In the genomic region with DNA sequence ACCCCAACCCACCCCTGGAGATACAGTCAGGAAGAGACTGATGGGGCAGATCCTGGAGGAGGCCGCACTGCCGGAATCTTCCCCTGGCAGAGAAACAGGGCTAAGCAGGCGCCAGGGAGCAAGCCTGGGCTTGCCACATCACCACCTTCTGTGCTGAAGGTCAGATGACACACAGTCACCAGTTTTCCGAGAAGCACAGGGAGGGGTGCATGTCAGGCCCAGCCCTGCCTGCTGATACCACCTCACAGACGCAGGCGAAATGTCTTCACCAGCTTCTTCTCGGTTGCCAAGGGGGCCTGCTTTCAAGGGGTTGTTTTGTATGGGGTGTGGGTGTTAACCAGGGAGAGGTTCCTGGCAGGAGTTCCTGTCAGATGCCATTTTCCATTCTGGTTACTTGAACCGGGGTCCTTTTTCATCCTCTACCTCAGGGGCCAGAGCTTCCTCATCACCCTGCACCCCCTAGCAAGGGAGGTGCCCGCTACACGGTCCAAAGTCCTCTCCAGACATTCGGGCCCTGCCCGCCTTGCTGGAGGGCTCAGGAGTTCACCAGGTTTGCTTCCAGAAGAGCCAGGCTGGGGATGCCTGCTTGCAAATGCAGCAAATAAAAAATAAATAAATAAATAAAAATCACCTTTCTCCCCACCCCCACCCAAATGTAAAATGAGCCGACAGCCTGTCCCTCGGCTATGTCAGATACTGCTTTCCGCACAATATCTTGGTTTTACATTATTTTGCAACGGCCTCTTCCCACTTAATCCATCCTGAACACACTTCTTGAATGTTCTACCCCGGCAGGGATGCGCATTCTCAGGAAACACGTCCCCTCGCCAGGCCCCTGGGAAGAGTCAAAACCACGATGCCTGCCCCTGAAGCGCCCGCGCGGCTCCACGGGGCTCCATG, we compare ENCODE assay signal across 8 cellular contexts. TPM values are rescaled to one million over a fixed set of nuclear protein-coding genes. Genes with fewer than 3 reads are reported as not detected.
A peak's percentile ranks its signal among the peaks of the same experiment; 100 is the strongest.
DNase-seq lines count a peak whose midpoint lies in the region; ATAC-seq and TF ChIP-seq lines count a peak whose summit lies in the region.

No MANE protein-coding gene starts in this region.

- intact Hi-C loops in activated T-helper 2 cell treated with anti-CD3 and anti-CD28 coated beads, Interferon-gamma antibody, Interleukin-2, Interleukin-4, amounts not matched to agents 10 μg/mL and 5 μg/mL and 100 μg/mL, durations not matched to agents 14 hours and 24 hours and 36 hours (cut with micrococcal nuclease), result loop anchor here (1.0 to 2.0 kb wide), 3 partner anchors 39 to 153 kb away; partner anchors contain the start of gene SLC25A45

- DNase-seq in DMS 273 treated with DMSO at 0.1 percent for 48 hours (lab: John Stamatoyannopoulos, UW) (peak; percentile 90), KG1 (lab: John Stamatoyannopoulos, UW) (peak; percentile 86), RWPE1 (ENCODE audit: low spot score) (peak; percentile 87), fibroblast of mammary gland (ENCODE audit: low read depth) (peak; percentile 100)
- DNase-seq in activated T-helper 2 cell treated with anti-CD3 and anti-CD28 coated beads, Interferon-gamma antibody, Interleukin-2, Interleukin-4, amounts not matched to agents 10 μg/mL and 5 μg/mL and 100 μg/mL, durations not matched to agents 14 hours and 24 hours and 36 hours (ENCODE audit: low spot score), result peak; percentile 88
- peak; percentile 96 for DNase-seq in natural killer cell treated with Interleukin-12 subunit alpha and Interleukin-12 subunit beta and Interleukin-15 and Interleukin-18, amount 100 ng/mL, for 72 hours (ENCODE audit: low spot score)
- peak; percentile 75 to 89 (median 84) for DNase-seq in stimulated activated naive CD4-positive, alpha-beta T cell (lab: John Stamatoyannopoulos, UW)

- no peaks in the 10 kb centered on the region for H3K27me3 Mint-ChIP-seq in activated T-helper 2 cell treated with anti-CD3 and anti-CD28 coated beads, Interferon-gamma antibody, Interleukin-2, Interleukin-4, amounts not matched to agents 10 μg/mL and 5 μg/mL and 100 μg/mL, durations not matched to agents 14 hours and 24 hours and 36 hours (ENCODE audit: low read depth)
- H3K27me3 Mint-ChIP-seq in natural killer cell treated with Interleukin-12 subunit alpha and Interleukin-12 subunit beta and Interleukin-15 and Interleukin-18, amount 100 ng/mL, for 72 hours, result no peaks in the 10 kb centered on the region

- H3K27ac ChIP-seq in RWPE1, result peak overlapping the region; percentile 100

- H3K27ac Mint-ChIP-seq in activated T-helper 2 cell treated with anti-CD3 and anti-CD28 coated beads, Interferon-gamma antibody, Interleukin-2, Interleukin-4, amounts not matched to agents 10 μg/mL and 5 μg/mL and 100 μg/mL, durations not matched to agents 14 hours and 24 hours and 36 hours, result peak overlapping the region; percentile 98
- H3K27ac Mint-ChIP-seq in natural killer cell treated with Interleukin-12 subunit alpha and Interleukin-12 subunit beta and Interleukin-15 and Interleukin-18, amount 100 ng/mL, for 72 hours, result peak overlapping the region; percentile 99 to 100

- CTCF ChIA-PET in RWPE1 (lab: Yijun Ruan, JAX), result no interaction called here

- H3K4me1 Mint-ChIP-seq in activated T-helper 2 cell treated with anti-CD3 and anti-CD28 coated beads, Interferon-gamma antibody, Interleukin-2, Interleukin-4, amounts not matched to agents 10 μg/mL and 5 μg/mL and 100 μg/mL, durations not matched to agents 14 hours and 24 hours and 36 hours (ENCODE audit: low read depth), result peaks cover 35% of the 10 kb centered on the region
- peaks cover 78 to 83% of the 10 kb centered on the region in 2 donors for H3K4me1 Mint-ChIP-seq in natural killer cell treated with Interleukin-12 subunit alpha and Interleukin-12 subunit beta and Interleukin-15 and Interleukin-18, amount 100 ng/mL, for 72 hours (ENCODE audit: low read depth in 2 of 2)

- TF ChIP-seq CTCF in RWPE1 (conservative IDR thresholded peaks at IDR 0.05; ENCODE audit: low read depth) (no peak), fibroblast of mammary gland (conservative IDR thresholded peaks at IDR 0.05; ENCODE audit: control insufficient read depth, insufficient read depth, low read depth, low read length) (no peak)

- peak; percentile 56 to 68 for ATAC-seq in natural killer cell treated with Interleukin-12 subunit alpha and Interleukin-12 subunit beta and Interleukin-15 and Interleukin-18, amount 100 ng/mL, for 72 hours
- ATAC-seq in GM19467 (IDR thresholded peaks at IDR 0.05; ENCODE audit: unreplicated experiment), result no peak

- H3K36me3 Mint-ChIP-seq in activated T-helper 2 cell treated with anti-CD3 and anti-CD28 coated beads, Interferon-gamma antibody, Interleukin-2, Interleukin-4, amounts not matched to agents 10 μg/mL and 5 μg/mL and 100 μg/mL, durations not matched to agents 14 hours and 24 hours and 36 hours (ENCODE audit: low read depth), result peaks cover 40% of the 10 kb centered on the region
- peaks cover 35% of the 10 kb centered on the region for H3K36me3 Mint-ChIP-seq in natural killer cell treated with Interleukin-12 subunit alpha and Interleukin-12 subunit beta and Interleukin-15 and Interleukin-18, amount 100 ng/mL, for 72 hours

- H3K4me3 ChIP-seq in fibroblast of mammary gland (ENCODE audit: control insufficient read depth, low read depth, low read length), result peak overlapping the region; percentile 62

- H3K9me3 Mint-ChIP-seq in activated T-helper 2 cell treated with anti-CD3 and anti-CD28 coated beads, Interferon-gamma antibody, Interleukin-2, Interleukin-4, amounts not matched to agents 10 μg/mL and 5 μg/mL and 100 μg/mL, durations not matched to agents 14 hours and 24 hours and 36 hours, result no peaks in the 10 kb centered on the region
- no peaks in the 10 kb centered on the region for H3K9me3 Mint-ChIP-seq in natural killer cell treated with Interleukin-12 subunit alpha and Interleukin-12 subunit beta and Interleukin-15 and Interleukin-18, amount 100 ng/mL, for 72 hours

- POLR2A ChIA-PET in RWPE1 (lab: Yijun Ruan, JAX; ENCODE audit: low non-redundant PET), result interaction anchor here (0.6 kb wide), 1 partner anchor 76 kb away, joined by 4 read pairs; no protein-coding TSS in a partner anchor

- H3K4me3 Mint-ChIP-seq in activated T-helper 2 cell treated with anti-CD3 and anti-CD28 coated beads, Interferon-gamma antibody, Interleukin-2, Interleukin-4, amounts not matched to agents 10 μg/mL and 5 μg/mL and 100 μg/mL, durations not matched to agents 14 hours and 24 hours and 36 hours (ENCODE audit: low read depth), result peak overlapping the region; percentile 98
- H3K4me3 Mint-ChIP-seq in natural killer cell treated with Interleukin-12 subunit alpha and Interleukin-12 subunit beta and Interleukin-15 and Interleukin-18, amount 100 ng/mL, for 72 hours, result peak overlapping the region; percentile 98

RNA-seq across cellular contexts. Expression of gene NEAT1, which starts 1.1 kb away (rescaled TPM):
- 422 and 430 TPM in 2 replicates for total RNA-seq in activated T-helper 2 cell treated with anti-CD3 and anti-CD28 coated beads, Interferon-gamma antibody, Interleukin-2, Interleukin-4, amounts not matched to agents 10 μg/mL and 5 μg/mL and 100 μg/mL, durations not matched to agents 14 hours and 24 hours and 36 hours
- 100 to 1,000 TPM; 432 to 571 TPM for total RNA-seq in natural killer cell treated with Interleukin-12 subunit alpha and Interleukin-12 subunit beta and Interleukin-15 and Interleukin-18, amount 100 ng/mL, for 72 hours

RNA-seq across cellular contexts. Expression of gene FRMD8, which starts 35.0 kb away (rescaled TPM):
- 39.7 and 39.8 TPM in 2 replicates for total RNA-seq in activated T-helper 2 cell treated with anti-CD3 and anti-CD28 coated beads, Interferon-gamma antibody, Interleukin-2, Interleukin-4, amounts not matched to agents 10 μg/mL and 5 μg/mL and 100 μg/mL, durations not matched to agents 14 hours and 24 hours and 36 hours
- total RNA-seq in natural killer cell treated with Interleukin-12 subunit alpha and Interleukin-12 subunit beta and Interleukin-15 and Interleukin-18, amount 100 ng/mL, for 72 hours, result 10 to 100 TPM; 50.5 to 68.4 TPM

RNA-seq across cellular contexts. Expression of gene SLC25A45, which starts 39.0 kb away (rescaled TPM):
- 14.6 and 16.3 TPM in 2 replicates for total RNA-seq in activated T-helper 2 cell treated with anti-CD3 and anti-CD28 coated beads, Interferon-gamma antibody, Interleukin-2, Interleukin-4, amounts not matched to agents 10 μg/mL and 5 μg/mL and 100 μg/mL, durations not matched to agents 14 hours and 24 hours and 36 hours
- total RNA-seq in natural killer cell treated with Interleukin-12 subunit alpha and Interleukin-12 subunit beta and Interleukin-15 and Interleukin-18, amount 100 ng/mL, for 72 hours, result 10 to 100 TPM; 10.8 to 12.6 TPM
